Comparison of ENCODE assay signal across 19 cellular contexts in the genomic region with DNA sequence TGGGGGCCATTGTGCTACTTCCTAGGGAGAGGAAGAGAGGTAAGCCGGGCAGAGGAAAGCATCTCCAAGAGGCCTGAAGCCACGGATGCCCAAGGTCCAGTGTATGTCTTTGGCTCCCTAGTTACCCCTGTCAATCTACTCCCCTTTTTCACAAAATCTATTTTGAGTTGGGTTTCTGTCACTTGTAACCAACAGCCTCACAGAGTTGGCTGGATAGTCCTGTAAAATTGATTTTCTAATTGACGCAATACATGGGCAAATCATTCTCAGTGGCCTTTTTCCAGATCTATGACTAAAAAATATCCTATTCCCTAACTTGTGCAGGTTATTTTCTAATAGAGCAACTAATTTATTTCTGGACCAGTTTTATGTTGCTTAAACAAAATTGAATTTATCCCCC.
DNase-seq lines count a peak whose midpoint lies in the region; ATAC-seq and TF ChIP-seq lines count a peak whose summit lies in the region.
"Had no signal": no experiment of that assay in that cellular context is flagged by ENCODE, and none has a peak within 500 bp of the region (broad histone marks: within the 10 kb centered on the region; RNA-seq: fewer than 3 reads in every experiment).

No MANE protein-coding gene starts in this region.

- no peaks in the 10 kb centered on the region for H3K36me3 Mint-ChIP-seq in effector memory CD8-positive, alpha-beta T cell (ENCODE audit: insufficient read depth)
- H3K36me3 Mint-ChIP-seq: CD8-positive, alpha-beta T cell had no signal

- no peaks in the 10 kb centered on the region for H3K9me3 Mint-ChIP-seq in effector memory CD8-positive, alpha-beta T cell
- H3K9me3 Mint-ChIP-seq: CD8-positive, alpha-beta T cell had no signal

- WGBS in heart right ventricle, 2 donors: 97 to 98% methylated on average over 3 of the region's 3 CpGs
- 36% methylated on average over 3 of the region's 3 CpGs for WGBS in right lobe of liver (ENCODE audit: insufficient coverage, low coverage, low lambda C conversion rate, missing lambda C conversion rate)
- 87 to 95% methylated on average over 3 of the region's 3 CpGs for WGBS in sigmoid colon, 2 donors

- peaks cover 8 to 23% of the 10 kb centered on the region in 2 donors for H3K27me3 Mint-ChIP-seq in effector memory CD8-positive, alpha-beta T cell

- TF ChIP-seq POLR2A in right lobe of liver (IDR thresholded peaks at IDR 0.05) (no peak), sigmoid colon (IDR thresholded peaks at IDR 0.05) (no peak), uterus (IDR thresholded peaks at IDR 0.05) (no peak)

- no peak for ATAC-seq in heart right ventricle
- ATAC-seq in Right ventricle myocardium superior (ENCODE audit: poor library complexity): no peak
- peak; percentile 75 to 87 (median 82) for ATAC-seq in right lobe of liver
- ATAC-seq in GM18511 (IDR thresholded peaks at IDR 0.05; ENCODE audit: unreplicated experiment): no peak
- no peak for ATAC-seq in effector memory CD8-positive, alpha-beta T cell (replicated peaks)
- ATAC-seq: CD8-positive, alpha-beta T cell; PC-3 had no signal

- H3K4me3 Mint-ChIP-seq in effector memory CD8-positive, alpha-beta T cell: no peak overlapping the region
- H3K4me3 Mint-ChIP-seq: CD8-positive, alpha-beta T cell had no signal

- peak overlapping the region in 7 of 10 donors; percentile 39 to 66 (median 56) for H3K27ac ChIP-seq in heart right ventricle
- H3K27ac ChIP-seq in right lobe of liver: peak overlapping the region in 2 of 3 donors; percentile 90 to 91
- peak overlapping the region; percentile 39 to 84 (median 82) for H3K27ac ChIP-seq in sigmoid colon
- H3K27ac ChIP-seq in uterus: peak overlapping the region; percentile 66 to 85
- H3K27ac ChIP-seq: BLaER1, GM23248, RWPE1 had no signal

- H3K4me1 ChIP-seq in heart right ventricle: peaks cover 0 to 21% (median 6%) of the 10 kb centered on the region in 9 donors
- peaks cover 0 to 16% (median 7%) of the 10 kb centered on the region in 4 donors for H3K4me1 ChIP-seq in right lobe of liver
- H3K4me1 ChIP-seq in sigmoid colon: peaks cover 0 to 32% (median 22%) of the 10 kb centered on the region in 4 donors
- peaks cover 0 to 14% of the 10 kb centered on the region in 2 donors for H3K4me1 ChIP-seq in uterus
- H3K4me1 ChIP-seq: BLaER1 had no signal

- H3K27me3 ChIP-seq in heart right ventricle: peaks cover 0 to 7% (median 0%) of the 10 kb centered on the region in 7 donors
- no peaks in the 10 kb centered on the region for H3K27me3 ChIP-seq in right lobe of liver
- no peaks in the 10 kb centered on the region for H3K27me3 ChIP-seq in sigmoid colon
- H3K27me3 ChIP-seq in uterus: no peaks in the 10 kb centered on the region
- H3K27me3 ChIP-seq: BLaER1 had no signal

- DNase-seq in heart right ventricle (no peak), Right ventricle myocardium superior (no peak), right lobe of liver (no peak), sigmoid colon (no peak), uterus (no peak), LoVo (ENCODE audit: low spot score) (no peak)
- DNase-seq in effector memory CD8-positive, alpha-beta T cell: no peak
- DNase-seq: CD8-positive, alpha-beta T cell; DMS79; GM23248; NCI-H1436 treated with DMSO at 0.1 percent for 48 hours; NCI-H2081; NCI-H510A treated with DMSO at 0.1 percent for 48 hours; NCI-H82; PC-3 had no signal

- no peaks in the 10 kb centered on the region for H3K4me1 Mint-ChIP-seq in effector memory CD8-positive, alpha-beta T cell (ENCODE audit: low read depth in 2 of 2)

- no peak overlapping the region for H3K27ac Mint-ChIP-seq in effector memory CD8-positive, alpha-beta T cell
- H3K27ac Mint-ChIP-seq: CD8-positive, alpha-beta T cell had no signal

- intact Hi-C loops in heart right ventricle (cut with DNase I) (no loop called here), Right ventricle myocardium superior (cut with DNase I) (no loop called here), right lobe of liver (cut with DNase I) (no loop called here), sigmoid colon (cut with DNase I) (loop anchor here (2.0 to 5.0 kb wide), 4 partner anchors 66 to 168 kb away; a partner anchor contains a TSS), uterus (cut with DNase I; ENCODE audit: low total_unique reads) (loop anchor here (10.0 kb wide), 1 partner anchor 164 kb away; a partner anchor contains a TSS)

- TF ChIP-seq CTCF in heart right ventricle (IDR thresholded peaks at IDR 0.05) (no peak), right lobe of liver (IDR thresholded peaks at IDR 0.05) (no peak), sigmoid colon (IDR thresholded peaks at IDR 0.05) (no peak), uterus (IDR thresholded peaks at IDR 0.05) (no peak)

- H3K4me3 ChIP-seq in heart right ventricle (no peak overlapping the region), right lobe of liver (no peak overlapping the region), sigmoid colon (no peak overlapping the region), uterus (no peak overlapping the region)
- H3K4me3 ChIP-seq: BLaER1, GM23248, K562 had no signal

- H3K36me3 ChIP-seq in heart right ventricle (no peaks in the 10 kb centered on the region), right lobe of liver (no peaks in the 10 kb centered on the region), sigmoid colon (no peaks in the 10 kb centered on the region), uterus (no peaks in the 10 kb centered on the region)
- H3K36me3 ChIP-seq: BLaER1 had no signal

- TF ChIP-seq EP300 in sigmoid colon (IDR thresholded peaks at IDR 0.05): no peak

- no peaks in the 10 kb centered on the region for H3K9me3 ChIP-seq in heart right ventricle
- no peaks in the 10 kb centered on the region for H3K9me3 ChIP-seq in right lobe of liver
- H3K9me3 ChIP-seq in sigmoid colon: no peaks in the 10 kb centered on the region
- no peaks in the 10 kb centered on the region for H3K9me3 ChIP-seq in uterus
- H3K9me3 ChIP-seq: BLaER1 had no signal

Comparison
In these comparisons a context has a peak if more than half of its experiments do, and no peak if none do; other contexts are left out.
1. ATAC-seq: peak in right lobe of liver (4 of 4); none in heart right ventricle (0 of 8), Right ventricle myocardium superior (single experiment), GM18511 (single experiment) and effector memory CD8-positive, alpha-beta T cell (single experiment).
2. intact Hi-C loops: an anchor here in sigmoid colon (2.0 to 5.0 kb wide) and uterus (10.0 kb wide); none called in heart right ventricle, Right ventricle myocardium superior and right lobe of liver.
3. Peak in every context shown above with its lines, with median percentiles within 50 percentile points of each other: H3K27ac ChIP-seq.